13 cellular contexts compared by ENCODE assay signal in genomic region chr5:123429221-123429954, GRCh38. TPM values are rescaled to one million over a fixed set of nuclear protein-coding genes. Genes with fewer than 3 reads are reported as not detected.
DNase-seq lines count a peak whose midpoint lies in the region; ATAC-seq and TF ChIP-seq lines count a peak whose summit lies in the region.
"Had no signal": no experiment of that assay in that cellular context is flagged by ENCODE, and none has a peak within 500 bp of the region (broad histone marks: within the 10 kb centered on the region; RNA-seq: fewer than 3 reads in every experiment).

No MANE protein-coding gene starts in this region.

- no peak overlapping the region for H3K4me3 ChIP-seq in A673 (ENCODE audit: low read depth, low read length, poor library complexity, severe bottlenecking)
- H3K4me3 ChIP-seq in DND-41 (ENCODE audit: low read depth in 1 of 2, low read length in 2 of 2): no peak overlapping the region
- H3K4me3 ChIP-seq in brain microvascular endothelial cell (ENCODE audit: low read depth, low read length): no peak overlapping the region
- no peak overlapping the region for H3K4me3 ChIP-seq in mesenchymal stem cell (ENCODE audit: insufficient read depth in 1 of 2, low read depth in 1 of 2, low read length in 2 of 2)
- H3K4me3 ChIP-seq: psoas muscle, upper lobe of left lung had no signal

- H4K8ac ChIP-seq in mesenchymal stem cell (ENCODE audit: low read length): no peak overlapping the region

- H3K4ac ChIP-seq in mesenchymal stem cell (ENCODE audit: low read depth in 1 of 2, low read length in 2 of 2): no peak overlapping the region

- DNase-seq in A673 (ENCODE audit: low spot score) (no peak), DND-41 (no peak), brain microvascular endothelial cell (no peak), mesenchymal stem cell (no peak), erythroblast (lab: John Stamatoyannopoulos, UW) (no peak), NCI-H1436 treated with DMSO at 0.1 percent for 48 hours (lab: John Stamatoyannopoulos, UW) (no peak), DMS 273 (lab: John Stamatoyannopoulos, UW; ENCODE audit: unreplicated experiment) (no peak)
- DNase-seq: C1 segment of cervical spinal cord; NCI-H2171; NK-92 treated with Interleukin-12 subunit alpha and Interleukin-12 subunit beta, amount 100 ng/mL, for 24 hours; psoas muscle had no signal

- no peak for ATAC-seq in DND-41 (ENCODE audit: insufficient read depth, low read depth)

- no peak overlapping the region for H4K91ac ChIP-seq in mesenchymal stem cell (ENCODE audit: low read length)

- H3K4me1 ChIP-seq in A673 (ENCODE audit: insufficient read depth, low read length, poor library complexity, severe bottlenecking) (peaks cover 15% of the 10 kb centered on the region), DND-41 (ENCODE audit: insufficient read depth, low read length) (peaks cover 4% of the 10 kb centered on the region), mesenchymal stem cell (ENCODE audit: control insufficient read depth, insufficient read depth, low read depth, low read length) (no peaks in the 10 kb centered on the region)
- H3K4me1 ChIP-seq: psoas muscle had no signal

- peak overlapping the region in 1 of 2 experiments; percentile 28 for H3K18ac ChIP-seq in mesenchymal stem cell (ENCODE audit: low read depth in 1 of 2, low read length in 2 of 2)

- CTCF ChIA-PET in A673 (lab: Charles Lee): no interaction called here

- H2BK15ac ChIP-seq in mesenchymal stem cell (ENCODE audit: low read depth, poor library complexity, severe bottlenecking): no peak overlapping the region

- H2AFZ ChIP-seq in DND-41 (ENCODE audit: low read depth, low read length): peak overlapping the region; percentile 54; the same call in 1 of the 2 replicates
- H2AFZ ChIP-seq in mesenchymal stem cell (ENCODE audit: low read depth, low read length): no peak overlapping the region

- no peak overlapping the region for H3K9ac ChIP-seq in DND-41 (ENCODE audit: low read depth, low read length)
- peak overlapping the region; percentile 71 for H3K9ac ChIP-seq in mesenchymal stem cell (ENCODE audit: low read length)

- H3K79me1 ChIP-seq in mesenchymal stem cell (replicated peaks; ENCODE audit: low read length, poor library complexity, severe bottlenecking): no peaks in the 10 kb centered on the region

- intact Hi-C loops in A673 (cut with micrococcal nuclease; ENCODE audit: unreplicated experiment): loop anchor here (10.0 kb wide), 1 partner anchor 175 kb away; no protein-coding TSS in a partner anchor

- POLR2A ChIA-PET in A673 (lab: Charles Lee; ENCODE audit: low non-redundant PET): no interaction called here

- H3K79me2 ChIP-seq in DND-41 (ENCODE audit: insufficient read depth, low read length): no peaks in the 10 kb centered on the region

- no peak overlapping the region for H2BK120ac ChIP-seq in mesenchymal stem cell (ENCODE audit: low read depth, low read length)

- peak overlapping the region; percentile 38 to 45 for H2BK12ac ChIP-seq in mesenchymal stem cell (ENCODE audit: low read length in 2 of 2)

- 86% methylated on average over 3 of the region's 3 CpGs for WGBS in mesenchymal stem cell

- H3K9me3 ChIP-seq in A673 (ENCODE audit: low read depth, low read length, poor library complexity, severe bottlenecking) (no peaks in the 10 kb centered on the region), DND-41 (ENCODE audit: insufficient read depth, low read length, severe bottlenecking) (no peaks in the 10 kb centered on the region), mesenchymal stem cell (ENCODE audit: control insufficient read depth, low read length) (no peaks in the 10 kb centered on the region)
- H3K9me3 ChIP-seq: psoas muscle, upper lobe of left lung had no signal

- in situ Hi-C loops in brain microvascular endothelial cell (cut with HindIII; ENCODE audit: low pct_ligation_motif_present, low sequenced_read_pairs): no loop called here

- H3K27ac ChIP-seq in A673 (ENCODE audit: low read depth, low read length, poor library complexity, severe bottlenecking) (peak overlapping the region; percentile 80), DND-41 (ENCODE audit: low read length) (no peak overlapping the region), brain microvascular endothelial cell (peak overlapping the region; percentile 44), mesenchymal stem cell (ENCODE audit: low read length, poor library complexity, severe bottlenecking) (no peak overlapping the region)
- H3K27ac ChIP-seq: psoas muscle, VCaP had no signal

- H2AK5ac ChIP-seq in mesenchymal stem cell (ENCODE audit: low read length, severe bottlenecking): no peak overlapping the region

- H3K14ac ChIP-seq in mesenchymal stem cell (ENCODE audit: low read length in 2 of 2): no peak overlapping the region

- TSS peak; percentile 96 for BruUV-seq in A673 (replicated peaks; lab: Mats Ljungman, UMichigan)

- no peak overlapping the region for H3K23ac ChIP-seq in mesenchymal stem cell (ENCODE audit: low read length in 2 of 2)

- H3K4me2 ChIP-seq in DND-41 (ENCODE audit: insufficient read depth, low read length) (no peak overlapping the region), mesenchymal stem cell (ENCODE audit: low read length, poor library complexity, severe bottlenecking) (no peak overlapping the region)

- H2BK5ac ChIP-seq in mesenchymal stem cell (ENCODE audit: low read depth, low read length, poor library complexity, severe bottlenecking): no peak overlapping the region

- TF ChIP-seq POLR2A in erythroblast (IDR thresholded peaks at IDR 0.05; ENCODE audit: low read length): no peak

- no peaks in the 10 kb centered on the region for H3K27me3 ChIP-seq in A673 (replicated peaks; ENCODE audit: insufficient read depth, low read depth, low read length, poor library complexity)
- no peaks in the 10 kb centered on the region for H3K27me3 ChIP-seq in DND-41 (ENCODE audit: insufficient read depth, low read length, poor library complexity)
- no peaks in the 10 kb centered on the region for H3K27me3 ChIP-seq in brain microvascular endothelial cell (replicated peaks)
- no peaks in the 10 kb centered on the region for H3K27me3 ChIP-seq in mesenchymal stem cell (ENCODE audit: control insufficient read depth in 1 of 2, insufficient read depth in 1 of 2, low read length in 2 of 2)
- H3K27me3 ChIP-seq: upper lobe of left lung had no signal

- no peaks in the 10 kb centered on the region for H4K20me1 ChIP-seq in DND-41 (ENCODE audit: insufficient read depth, low read length)

- H3K36me3 ChIP-seq in A673 (ENCODE audit: insufficient read depth, low read length, poor library complexity, severe bottlenecking) (no peaks in the 10 kb centered on the region), DND-41 (ENCODE audit: insufficient read depth, low read length) (no peaks in the 10 kb centered on the region), brain microvascular endothelial cell (replicated peaks) (no peaks in the 10 kb centered on the region), mesenchymal stem cell (ENCODE audit: control insufficient read depth in 1 of 2, insufficient read depth in 2 of 2, low read depth in 1 of 2, low read length in 2 of 2) (no peaks in the 10 kb centered on the region)
- H3K36me3 ChIP-seq: upper lobe of left lung had no signal

- TF ChIP-seq CTCF in A673 (conservative IDR thresholded peaks at IDR 0.05; ENCODE audit: low read depth, low read length): no peak
- TF ChIP-seq CTCF in DND-41 (IDR thresholded peaks at IDR 0.05; ENCODE audit: borderline replicate concordance, extremely low read depth, low read length, poor library complexity, severe bottlenecking): no peak
- TF ChIP-seq CTCF in brain microvascular endothelial cell (IDR thresholded peaks at IDR 0.05; ENCODE audit: low read depth, low read length, missing control alignments): no peak

RNA-seq across cellular contexts. Expression of gene CEP120, which starts 6.2 kb away (rescaled TPM):
- 25.5 and 25.7 TPM in 2 replicates for total RNA-seq in A673 (2021)
- polyA plus RNA-seq in mesenchymal stem cell (2013, experiment 1 of 2): 8.5 TPM
- polyA plus RNA-seq in mesenchymal stem cell (2013, experiment 2 of 2): 8.6 TPM

Comparison
In these comparisons a context has a peak if more than half of its experiments do, and no peak if none do; other contexts are left out.
1. H3K27ac ChIP-seq: peak in A673 (single experiment) and brain microvascular endothelial cell (single experiment); none in DND-41 (single experiment) and mesenchymal stem cell (single experiment).